Comparison of ENCODE assay signal across 17 cellular contexts in genomic region chr2:157747280-157747679, GRCh38.
DNase-seq lines count a peak whose midpoint lies in the region; ATAC-seq and TF ChIP-seq lines count a peak whose summit lies in the region.
"Had no signal": no experiment of that assay in that cellular context is flagged by ENCODE, and none has a peak within 500 bp of the region (broad histone marks: within the 10 kb centered on the region; RNA-seq: fewer than 3 reads in every experiment).

No MANE protein-coding gene starts in this region.

- no TSS peak for BruUV-seq in IMR-90 (replicated peaks; lab: Mats Ljungman, UMichigan)

- H3K23ac ChIP-seq in IMR-90 (ENCODE audit: low read depth, low read length) = no peak overlapping the region

- intact Hi-C loops in IMR-90 (cut with micrococcal nuclease) = loop anchor here (5.0 kb wide), 1 partner anchor 120 kb away; the partner anchor contains the start of gene ACVR1C

- H3K27ac Mint-ChIP-seq in osteocyte (ENCODE audit: unreplicated experiment) = peak overlapping the region; percentile 47
- H3K27ac Mint-ChIP-seq: CD4-positive, alpha-beta T cell had no signal

- no peak overlapping the region for H3K4ac ChIP-seq in IMR-90 (ENCODE audit: low read depth, low read length)

- dilution Hi-C loops in IMR-90 (cut with HindIII; ENCODE audit: low sequenced_read_pairs, unreplicated experiment) = no loop called here

- no peak overlapping the region for H2BK120ac ChIP-seq in IMR-90 (ENCODE audit: low read depth, low read length)

- H3K27me3 ChIP-seq in ACC112 (ENCODE audit: insufficient read depth, low read length) = no peaks in the 10 kb centered on the region
- H3K27me3 ChIP-seq in IMR-90 (ENCODE audit: control insufficient read depth, insufficient read depth, low read length) = no peaks in the 10 kb centered on the region
- H3K27me3 ChIP-seq: BE2C had no signal

- H3K27me3 Mint-ChIP-seq in osteocyte (ENCODE audit: unreplicated experiment) = no peaks in the 10 kb centered on the region
- H3K27me3 Mint-ChIP-seq: CD4-positive, alpha-beta T cell had no signal

- peaks cover 20 to 46% of the 10 kb centered on the region in 2 experiments for H3K79me1 ChIP-seq in IMR-90 (ENCODE audit: low read depth in 1 of 2, low read length in 2 of 2)

- H2AK5ac ChIP-seq in IMR-90 (ENCODE audit: low read depth, low read length) = no peak overlapping the region

- no peak overlapping the region for H3K4me2 ChIP-seq in IMR-90 (ENCODE audit: low read depth, low read length)

- H3K4me1 ChIP-seq in ACC112 (ENCODE audit: control insufficient read depth, insufficient read depth, low read length, unreplicated experiment) (peaks cover 27% of the 10 kb centered on the region), IMR-90 (ENCODE audit: control insufficient read depth, insufficient read depth, low read length) (peaks cover 9% of the 10 kb centered on the region)
- H3K4me1 ChIP-seq: BE2C had no signal

- H4K91ac ChIP-seq in IMR-90 (ENCODE audit: insufficient read depth, low read depth, low read length) = no peak overlapping the region

- H4K8ac ChIP-seq in IMR-90 (ENCODE audit: low read depth in 2 of 2, low read length in 2 of 2) = no peak overlapping the region; a peak in 1 of 4 replicates

- TF ChIP-seq CTCF in IMR-90 (conservative IDR thresholded peaks at IDR 0.05; ENCODE audit: low read depth, low read length) (no peak), osteocyte (IDR thresholded peaks at IDR 0.05) (no peak)

- no peak overlapping the region for H3K18ac ChIP-seq in IMR-90 (ENCODE audit: low read depth, low read length)

- H2BK5ac ChIP-seq in IMR-90 (ENCODE audit: low read depth, low read length, poor library complexity, severe bottlenecking) = peak overlapping the region; percentile 30

- H3K36me3 Mint-ChIP-seq in osteocyte (ENCODE audit: unreplicated experiment) = peaks cover 28% of the 10 kb centered on the region

- no peak overlapping the region for H3K4me3 Mint-ChIP-seq in osteocyte (ENCODE audit: unreplicated experiment)
- H3K4me3 Mint-ChIP-seq: CD4-positive, alpha-beta T cell had no signal

- TF ChIP-seq POLR2A in IMR-90 (IDR thresholded peaks at IDR 0.05; ENCODE audit: low read depth, low read length) = no peak

- POLR2A ChIA-PET in IMR-90 (lab: Charles Lee; ENCODE audit: unreplicated experiment) = no interaction called here

- H3K4me1 Mint-ChIP-seq in osteocyte (ENCODE audit: unreplicated experiment) = peaks cover 57% of the 10 kb centered on the region

- CTCF ChIA-PET in IMR-90 (lab: Yijun Ruan, JAX) = interaction anchor here (0.8 kb wide), 1 partner anchor 249 kb away, joined by 3 read pairs; no protein-coding TSS in a partner anchor

- WGBS in IMR-90 (ENCODE audit: extremely low coverage in 2 of 2, insufficient read length in 1 of 2), 2 experiments = no CpG with 5 or more reads among the region's 3 CpGs

- no peak for TF ChIP-seq RAD21 in IMR-90 (IDR thresholded peaks at IDR 0.05; ENCODE audit: low read length)

- H2BK15ac ChIP-seq in IMR-90 (ENCODE audit: low read depth, low read length) = no peak overlapping the region

- DNase-seq in IMR-90 (no peak), fibroblast of gingiva (ENCODE audit: low read depth) (peak; percentile 16), osteocyte (ENCODE audit: extremely low spot score, unreplicated experiment) (no peak), dedifferentiated amniotic fluid mesenchymal stem cell (ENCODE audit: extremely low spot score) (no peak)
- DNase-seq: BE2C; CD4-positive, alpha-beta T cell; DMS53; KBM-7; NCI-H1417 treated with DMSO at 0.1 percent for 48 hours; NCI-H1930; NCI-H446; NCI-H69; NK-92 treated with Interleukin-12 subunit alpha and Interleukin-12 subunit beta, amount 100 ng/mL, for 24 hours; SHP77 treated with DMSO at 0.1 percent for 48 hours had no signal

- ATAC-seq in IMR-90 (ENCODE audit: low read depth) (no peak), HG02852 (IDR thresholded peaks at IDR 0.05; ENCODE audit: unreplicated experiment) (no peak), GM18861 (IDR thresholded peaks at IDR 0.05; ENCODE audit: unreplicated experiment) (no peak)

- no peak overlapping the region for H3K9ac ChIP-seq in IMR-90 (ENCODE audit: low read depth, low read length)

- in situ Hi-C loops in IMR-90 (cut with MboI; ENCODE audit: low sequenced_read_pairs) = no loop called here

- H3K9me3 ChIP-seq in IMR-90 (ENCODE audit: control insufficient read depth, insufficient read depth, low read length) = no peaks in the 10 kb centered on the region
- H3K9me3 ChIP-seq: BE2C had no signal

- H3K36me3 ChIP-seq in ACC112 (ENCODE audit: insufficient read depth, low read length) = 0 out of 2 replicates have a peak, but pooled peaks cover 2% of the 10 kb centered on the region
- H3K36me3 ChIP-seq in IMR-90 (ENCODE audit: control insufficient read depth, insufficient read depth, low read length) = peaks cover 18% of the 10 kb centered on the region
- H3K36me3 ChIP-seq: BE2C had no signal

- no peak overlapping the region for H3K14ac ChIP-seq in IMR-90 (replicated peaks; ENCODE audit: low read depth, low read length)

- H3K9me1 ChIP-seq in IMR-90 (ENCODE audit: insufficient read depth, low read length) = peaks cover 14% of the 10 kb centered on the region

- no peak overlapping the region for H2AFZ ChIP-seq in ACC112 (ENCODE audit: low read length, unreplicated experiment)
- H2AFZ ChIP-seq in IMR-90 (replicated peaks; ENCODE audit: low read length, poor library complexity) = no peak overlapping the region

- H4K20me1 ChIP-seq in IMR-90 (ENCODE audit: insufficient read depth, low read length) = no peaks in the 10 kb centered on the region

- H4K5ac ChIP-seq in IMR-90 (ENCODE audit: low read depth, low read length) = no peak overlapping the region

- H3K27ac ChIP-seq in ACC112 (ENCODE audit: low read depth, low read length) (0 out of 2 replicates have a peak overlapping the region, but pooled peaks have one; percentile 43), IMR-90 (ENCODE audit: insufficient read depth, low read length) (no peak overlapping the region)

- H3K56ac ChIP-seq in IMR-90 (ENCODE audit: extremely low read depth, insufficient read depth, low read length) = no peak overlapping the region

- H2AK9ac ChIP-seq in IMR-90 (replicated peaks; ENCODE audit: low read depth, low read length, poor library complexity) = no peak overlapping the region

- no peak overlapping the region for H2BK20ac ChIP-seq in IMR-90 (ENCODE audit: low read depth, low read length)

- H3K9me3 Mint-ChIP-seq in osteocyte (ENCODE audit: unreplicated experiment) = peaks cover 4% of the 10 kb centered on the region
- H3K9me3 Mint-ChIP-seq: CD4-positive, alpha-beta T cell had no signal

- no peaks in the 10 kb centered on the region for H3K79me2 ChIP-seq in ACC112 (ENCODE audit: control insufficient read depth, insufficient read depth, low read length, unreplicated experiment)

- H3K4me3 ChIP-seq in ACC112 (ENCODE audit: low read depth, low read length) (no peak overlapping the region), IMR-90 (ENCODE audit: insufficient read depth, low read depth, low read length) (no peak overlapping the region)

TF ChIP-seq in IMR-90, 13 proteins besides CTCF, POLR2A, EP300 and RAD21:
- no peak for TF ChIP-seq USF2 (IDR thresholded peaks at IDR 0.05; ENCODE audit: low read depth, low read length)
- TF ChIP-seq NFE2L2 (IDR thresholded peaks at IDR 0.05; ENCODE audit: low read depth, low read length) = no peak
- no peak for TF ChIP-seq MAFK (IDR thresholded peaks at IDR 0.05; ENCODE audit: low read depth, low read length)
- no peak for TF ChIP-seq RCOR1 (IDR thresholded peaks at IDR 0.05; ENCODE audit: insufficient replicate concordance, low read length)
- TF ChIP-seq, protein P1, sequence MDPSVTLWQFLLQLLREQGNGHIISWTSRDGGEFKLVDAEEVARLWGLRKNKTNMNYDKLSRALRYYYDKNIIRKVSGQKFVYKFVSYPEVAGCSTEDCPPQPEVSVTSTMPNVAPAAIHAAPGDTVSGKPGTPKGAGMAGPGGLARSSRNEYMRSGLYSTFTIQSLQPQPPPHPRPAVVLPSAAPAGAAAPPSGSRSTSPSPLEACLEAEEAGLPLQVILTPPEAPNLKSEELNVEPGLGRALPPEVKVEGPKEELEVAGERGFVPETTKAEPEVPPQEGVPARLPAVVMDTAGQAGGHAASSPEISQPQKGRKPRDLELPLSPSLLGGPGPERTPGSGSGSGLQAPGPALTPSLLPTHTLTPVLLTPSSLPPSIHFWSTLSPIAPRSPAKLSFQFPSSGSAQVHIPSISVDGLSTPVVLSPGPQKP (IDR thresholded peaks at IDR 0.05; ENCODE audit: borderline replicate concordance, low read depth, low read length) = no peak
- no peak for TF ChIP-seq MAZ (IDR thresholded peaks at IDR 0.05; ENCODE audit: borderline replicate concordance, low read depth, low read length)
- TF ChIP-seq FOS (IDR thresholded peaks at IDR 0.05; ENCODE audit: low read depth, low read length) = no peak
- no peak for TF ChIP-seq RFX5 (IDR thresholded peaks at IDR 0.05; ENCODE audit: low read depth, low read length)
- TF ChIP-seq BHLHE40 (IDR thresholded peaks at IDR 0.05; ENCODE audit: low read depth, low read length) = no peak
- TF ChIP-seq MXI1 (IDR thresholded peaks at IDR 0.05; ENCODE audit: borderline replicate concordance, low read depth, low read length) = no peak
- no peak for TF ChIP-seq CEBPB (IDR thresholded peaks at IDR 0.05; ENCODE audit: low read depth, low read length)
- TF ChIP-seq SMC3 (IDR thresholded peaks at IDR 0.05; ENCODE audit: low read depth, low read length) = no peak
- no peak for TF ChIP-seq CHD1 (IDR thresholded peaks at IDR 0.05; ENCODE audit: low read depth, low read length)
